Comparison of ENCODE assay signal across 8 cellular contexts in the genomic region with DNA sequence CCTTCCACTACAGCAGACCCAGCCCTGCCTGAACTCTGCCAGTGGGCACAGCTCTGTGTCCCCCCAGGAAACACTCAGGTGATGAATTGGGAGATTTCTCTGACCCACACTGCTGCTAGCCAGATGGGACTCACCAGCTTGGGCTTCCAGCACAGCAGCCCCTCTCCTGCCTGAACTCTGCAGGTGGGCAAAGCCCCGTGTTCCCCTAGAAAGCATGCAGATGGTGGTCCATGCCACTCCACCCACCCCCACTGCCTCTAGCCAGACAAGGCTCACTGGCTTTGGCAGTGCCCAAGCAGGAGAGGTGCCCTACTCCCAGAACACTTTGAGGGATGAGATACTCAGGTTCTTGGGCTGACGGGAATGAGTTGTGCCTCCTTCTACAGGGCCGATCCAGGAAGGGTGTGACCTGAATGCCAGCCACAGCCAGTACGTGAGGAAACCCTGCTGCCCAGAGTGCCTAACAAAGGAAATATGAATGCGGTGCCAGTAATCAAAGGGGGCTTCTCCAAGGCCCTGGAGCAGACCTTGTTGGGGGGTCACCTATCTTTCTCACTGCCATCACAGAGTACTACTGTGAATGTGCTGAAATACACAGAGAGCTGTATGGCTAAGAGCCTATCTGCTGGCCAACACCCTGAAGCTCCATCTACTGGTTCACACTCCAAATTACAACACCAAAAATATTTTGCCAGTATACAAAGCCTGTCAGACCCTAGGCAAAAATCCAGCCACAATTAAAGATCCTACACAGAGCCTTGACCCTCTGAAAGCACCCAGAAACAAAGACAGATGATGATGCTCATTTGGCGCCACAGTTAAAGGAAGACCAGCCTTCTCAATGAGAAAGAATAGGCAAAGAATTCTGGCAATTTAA.
A peak's percentile ranks its signal among the peaks of the same experiment; 100 is the strongest.
DNase-seq lines count a peak whose midpoint lies in the region; ATAC-seq and TF ChIP-seq lines count a peak whose summit lies in the region.

No MANE protein-coding gene starts in this region.

- DNase-seq in BJ (ENCODE audit: low read depth), result no peak
- peak; percentile 65 for DNase-seq in NCI-H226
- DNase-seq in astrocyte of the spinal cord (ENCODE audit: low read depth, low spot score), result peak; percentile 29
- DNase-seq in mucosa of descending colon, result no peak
- DNase-seq in retina, result no peak
- DNase-seq in NCI-H510A treated with DMSO at 0.1 percent for 48 hours (lab: John Stamatoyannopoulos, UW), result no peak
- DNase-seq in HK-2 (ENCODE audit: unreplicated experiment), result no peak

- peaks cover 3% of the 10 kb centered on the region; the same call in 1 of the 2 replicates for H3K27me3 ChIP-seq in BJ (ENCODE audit: control insufficient read depth, insufficient read depth, low read length)

- in situ Hi-C loops in astrocyte of the spinal cord (cut with HindIII; ENCODE audit: low sequenced_read_pairs), result no loop called here

- CTCF ChIA-PET in BJ (lab: Yijun Ruan, JAX), result interaction anchor here (0.6 to 3.1 kb wide), 17 partner anchors 10 to 331 kb away, joined by 3 to 19 read pairs (median 3); a partner anchor contains a TSS

- H3K36me3 ChIP-seq in BJ (ENCODE audit: control insufficient read depth, insufficient read depth, low read length) (no peaks in the 10 kb centered on the region), mucosa of descending colon (ENCODE audit: low read depth) (no peaks in the 10 kb centered on the region)

- no peak overlapping the region for H3K4me3 ChIP-seq in BJ (ENCODE audit: low read depth, low read length)
- H3K4me3 ChIP-seq in astrocyte of the spinal cord (ENCODE audit: low read depth, low read length), result no peak overlapping the region
- no peak overlapping the region for H3K4me3 ChIP-seq in mucosa of descending colon

- ATAC-seq in GM18867 (IDR thresholded peaks at IDR 0.05; ENCODE audit: unreplicated experiment) (peak; percentile 89), mucosa of descending colon (peak; percentile 72)

- POLR2A ChIA-PET in BJ (lab: Charles Lee), result no interaction called here

- TF ChIP-seq CTCF in BJ (IDR thresholded peaks at IDR 0.05; ENCODE audit: insufficient read depth, low read depth, low read length) (peak; percentile 57), astrocyte of the spinal cord (IDR thresholded peaks at IDR 0.05; ENCODE audit: low read depth, low read length) (peak; percentile 49), mucosa of descending colon (IDR thresholded peaks at IDR 0.05) (no peak)

- peaks cover 12% of the 10 kb centered on the region for H3K9me3 ChIP-seq in mucosa of descending colon

- no peaks in the 10 kb centered on the region for H3K4me1 ChIP-seq in mucosa of descending colon (ENCODE audit: low read depth)

- intact Hi-C loops in mucosa of descending colon (cut with DNase I, micrococcal nuclease), result no loop called here

Comparison
In these comparisons a context has a peak if more than half of its experiments do, and no peak if none do; other contexts are left out.
1. DNase-seq: peak in NCI-H226 (single experiment) and astrocyte of the spinal cord (single experiment); none in BJ (single experiment), mucosa of descending colon (0 of 3), retina (single experiment), NCI-H510A treated with DMSO at 0.1 percent for 48 hours (single experiment) and HK-2 (single experiment).